Comparison of ENCODE assay signal across 29 cellular contexts in the genomic region with DNA sequence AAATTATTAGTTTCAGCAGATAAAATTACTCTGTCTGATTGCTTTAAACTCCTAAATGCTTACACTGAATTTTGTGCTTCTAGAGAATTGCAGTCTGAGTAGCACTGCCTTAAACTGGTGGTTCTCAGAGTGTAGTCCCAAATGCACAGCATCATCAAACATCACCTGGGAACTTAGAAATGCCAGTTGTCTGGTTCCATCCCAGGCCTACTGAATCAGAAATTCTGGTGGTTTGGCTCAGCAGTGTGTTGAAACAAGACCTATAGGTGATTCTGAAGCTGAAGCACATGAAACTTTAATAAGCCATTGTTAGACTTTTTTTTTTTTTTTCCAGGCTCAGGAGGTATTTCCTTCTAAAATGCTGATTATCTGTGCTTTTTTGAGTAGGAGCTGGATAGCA. TPM values are rescaled to one million over a fixed set of nuclear protein-coding genes. Genes with fewer than 3 reads are reported as not detected.
A peak's percentile ranks its signal among the peaks of the same experiment; 100 is the strongest.
DNase-seq lines count a peak whose midpoint lies in the region; ATAC-seq, FAIRE-seq and TF ChIP-seq lines count a peak whose summit lies in the region.
"Had no signal": no experiment of that assay in that cellular context is flagged by ENCODE, and none has a peak within 500 bp of the region (broad histone marks: within the 10 kb centered on the region; RNA-seq: fewer than 3 reads in every experiment).

No MANE protein-coding gene starts in this region.

- H3K36me3 Mint-ChIP-seq in WTC11: peaks cover 8% of the 10 kb centered on the region

- POLR2A ChIA-PET in WTC11 (lab: Charles Lee): interaction anchor here (0.6 kb wide), 1 partner anchor 198 kb away, joined by 4 read pairs; no protein-coding TSS in a partner anchor
- POLR2A ChIA-PET in HEK293T (lab: Yijun Ruan, JAX): no interaction called here

- H3K27me3 ChIP-seq in keratinocyte (ENCODE audit: control insufficient read depth, extremely low read depth, insufficient read depth, low read length) (no peaks in the 10 kb centered on the region), adrenal gland (no peaks in the 10 kb centered on the region)
- H3K27me3 ChIP-seq: BLaER1 treated with 17β-estradiol and CSF1 and Interleukin-3, amounts not matched to agents 10 nM and 100 nM; colonic mucosa; right atrium auricular region; spleen; thyroid gland; vagina had no signal

- peaks cover 0 to 1% of the 10 kb centered on the region in 2 experiments for H3K36me3 ChIP-seq in keratinocyte (ENCODE audit: control insufficient read depth in 2 of 2, extremely low read depth in 1 of 2, insufficient read depth in 2 of 2, low read length in 2 of 2)
- H3K36me3 ChIP-seq in adrenal gland (replicated peaks in 1 of 2): no peaks in the 10 kb centered on the region
- H3K36me3 ChIP-seq: colonic mucosa, HAP-1, right atrium auricular region, spleen, thyroid gland, vagina had no signal

- ATAC-seq in Right ventricle myocardium superior (ENCODE audit: poor library complexity) (peak; percentile 10), Right ventricle myocardium inferior (no peak), WTC11 (no peak), SK-N-SH treated with all-trans-retinoic acid at 6 μM for 48 hours (no peak)
- ATAC-seq: left cardiac atrium had no signal

- dilution Hi-C loops in keratinocyte (cut with MboI; ENCODE audit: extremely low pct_ligation_motif_present, low sequenced_read_pairs): no loop called here

- no peak overlapping the region for H3K4me3 Mint-ChIP-seq in WTC11
- H3K4me3 Mint-ChIP-seq: neural crest cell had no signal

- H3K4me1 Mint-ChIP-seq in WTC11: peaks cover 29% of the 10 kb centered on the region

- no peak overlapping the region for H3K4me2 ChIP-seq in keratinocyte (ENCODE audit: control insufficient read depth, extremely low read depth, insufficient read depth, low read depth, low read length)

- DNase-seq in Right ventricle myocardium superior (no peak), Right ventricle myocardium inferior (ENCODE audit: missing footprints) (no peak), WTC11 (ENCODE audit: low spot score) (no peak), keratinocyte (ENCODE audit: low read depth, low spot score) (no peak), HEK293T (ENCODE audit: extremely low spot score) (no peak), adrenal gland (no peak)
- DNase-seq: activated gamma-delta T cell treated with Interleukin-2 at 50 U/mL for 16 hours; amygdala; colonic mucosa; effector CD8-positive, alpha-beta T cell; hippocampal formation; KBM-7; left cardiac atrium; MM.1S; NCI-H1105 treated with DMSO at 0.1 percent for 48 hours; NCI-H1930; NCI-H524; spleen; stimulated activated CD4-positive, alpha-beta T cell treated with anti-CD3 and anti-CD28 coated beads, Interleukin-2, amount 100 ng/mL, for 24 hours; thyroid gland had no signal

- H3K27ac ChIP-seq in keratinocyte (ENCODE audit: control insufficient read depth, insufficient read depth, low read length) (no peak overlapping the region), adrenal gland (no peak overlapping the region)
- H3K27ac ChIP-seq: colonic mucosa, HL-60, parathyroid adenoma, right atrium auricular region, spleen, thyroid gland, vagina had no signal

- H3K27me3 Mint-ChIP-seq in WTC11 (ENCODE audit: low read depth): no peaks in the 10 kb centered on the region

- H3K4me1 ChIP-seq in keratinocyte (ENCODE audit: control insufficient read depth, extremely low read depth, insufficient read depth, low read length): peaks cover 10% of the 10 kb centered on the region
- peaks cover 5 to 46% of the 10 kb centered on the region in 2 donors for H3K4me1 ChIP-seq in adrenal gland (replicated peaks in 1 of 2)
- H3K4me1 ChIP-seq: colonic mucosa had no signal

- H3K9me1 ChIP-seq in keratinocyte (ENCODE audit: control insufficient read depth, extremely low read depth, insufficient read depth, low read length): no peaks in the 10 kb centered on the region

- peaks cover 4% of the 10 kb centered on the region; the same call in 1 of the 2 replicates for H3K9me3 Mint-ChIP-seq in WTC11
- H3K9me3 Mint-ChIP-seq: neural crest cell had no signal

- H3K9me3 ChIP-seq in keratinocyte (ENCODE audit: control insufficient read depth, low read depth, low read length): no peaks in the 10 kb centered on the region
- H3K9me3 ChIP-seq in adrenal gland (replicated peaks in 1 of 3): no peaks in the 10 kb centered on the region
- H3K9me3 ChIP-seq: colonic mucosa, HAP-1, right atrium auricular region, thyroid gland, vagina had no signal

- intact Hi-C loops in Right ventricle myocardium superior (cut with DNase I): loop anchor here (10.0 kb wide), 1 partner anchor 48 kb away; no protein-coding TSS in a partner anchor
- intact Hi-C loops in Right ventricle myocardium inferior (cut with DNase I): no loop called here
- intact Hi-C loops in adrenal gland (cut with DNase I): no loop called here

- H3K9ac ChIP-seq in keratinocyte (ENCODE audit: control insufficient read depth, extremely low read depth, insufficient read depth, low read length): no peak overlapping the region
- H3K9ac ChIP-seq: BLaER1 treated with 17β-estradiol and CSF1 and Interleukin-3, amounts not matched to agents 10 nM and 100 nM; parathyroid adenoma had no signal

- TF ChIP-seq POLR2A in adrenal gland (IDR thresholded peaks at IDR 0.05): no peak

- CTCF ChIA-PET in WTC11 (lab: Charles Lee) (interaction anchor here (0.7 kb wide), 1 partner anchor 128 kb away, joined by 3 read pairs; no protein-coding TSS in a partner anchor), HEK293T (lab: Yijun Ruan, JAX) (interaction anchor here (1.0 kb wide), 1 partner anchor 9 kb away, joined by 3 read pairs; no protein-coding TSS in a partner anchor)

- peaks cover 74% of the 10 kb centered on the region for H3K79me2 ChIP-seq in keratinocyte (ENCODE audit: control insufficient read depth, insufficient read depth, low read length)

- H2AFZ ChIP-seq in keratinocyte (ENCODE audit: control insufficient read depth, low read length): no peak overlapping the region
- H2AFZ ChIP-seq: parathyroid adenoma had no signal

- TF ChIP-seq CTCF in WTC11 (IDR thresholded peaks at IDR 0.05) (no peak), keratinocyte (optimal IDR thresholded peaks at IDR 0.05 in 1 of 3, IDR thresholded peaks at IDR 0.05 in 1 of 3, conservative IDR thresholded peaks at IDR 0.05 in 1 of 3; ENCODE audit: extremely low read depth in 1 of 3, insufficient read depth in 2 of 3, low read length in 3 of 3) (no peak), adrenal gland (IDR thresholded peaks at IDR 0.05) (no peak)

- FAIRE-seq in keratinocyte (lab: Jason Lieb, UNC): peak; percentile 13
- FAIRE-seq: bronchial epithelial cell had no signal

- H4K20me1 ChIP-seq in keratinocyte (ENCODE audit: control insufficient read depth, extremely low read depth, insufficient read depth, low read length): no peaks in the 10 kb centered on the region

- peak overlapping the region; percentile 57 for H3K27ac Mint-ChIP-seq in WTC11

- H3K4me3 ChIP-seq in keratinocyte (ENCODE audit: control insufficient read depth in 2 of 3, extremely low read depth in 1 of 3, insufficient read depth in 2 of 3, low read depth in 1 of 3, low read length in 3 of 3) (no peak overlapping the region), adrenal gland (no peak overlapping the region)
- H3K4me3 ChIP-seq: BLaER1 treated with 17β-estradiol and CSF1 and Interleukin-3, amounts not matched to agents 10 nM and 100 nM; colonic mucosa; HAP-1; right atrium auricular region; spleen; thyroid gland; vagina had no signal

TF ChIP-seq in WTC11, 78 proteins besides CTCF, POLR2A, EP300 and RAD21:
- TF ChIP-seq, protein P1, sequence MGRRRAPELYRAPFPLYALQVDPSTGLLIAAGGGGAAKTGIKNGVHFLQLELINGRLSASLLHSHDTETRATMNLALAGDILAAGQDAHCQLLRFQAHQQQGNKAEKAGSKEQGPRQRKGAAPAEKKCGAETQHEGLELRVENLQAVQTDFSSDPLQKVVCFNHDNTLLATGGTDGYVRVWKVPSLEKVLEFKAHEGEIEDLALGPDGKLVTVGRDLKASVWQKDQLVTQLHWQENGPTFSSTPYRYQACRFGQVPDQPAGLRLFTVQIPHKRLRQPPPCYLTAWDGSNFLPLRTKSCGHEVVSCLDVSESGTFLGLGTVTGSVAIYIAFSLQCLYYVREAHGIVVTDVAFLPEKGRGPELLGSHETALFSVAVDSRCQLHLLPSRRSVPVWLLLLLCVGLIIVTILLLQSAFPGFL (CRISPR knock-in tag; IDR thresholded peaks at IDR 0.05; ENCODE audit: borderline replicate concordance): no peak

TF ChIP-seq in HEK293T, 16 proteins besides CTCF, POLR2A, EP300 and RAD21 (continues in another document):
- TF ChIP-seq ARNT (IDR thresholded peaks at IDR 0.05) (no peak), FOXA1 (IDR thresholded peaks at IDR 0.05) (no peak), ZNF384 (IDR thresholded peaks at IDR 0.05) (no peak), LEF1 (IDR thresholded peaks at IDR 0.05; ENCODE audit: borderline replicate concordance) (no peak), FOXK2 (IDR thresholded peaks at IDR 0.05) (no peak), L3MBTL2 (conservative IDR thresholded peaks at IDR 0.05) (no peak), CTBP1 (IDR thresholded peaks at IDR 0.05; ENCODE audit: borderline replicate concordance) (no peak)

TF ChIP-seq in SK-N-SH treated with all-trans-retinoic acid at 6 μM for 48 hours, 23 proteins besides CTCF, POLR2A, EP300 and RAD21 (continues in another document):
- TF ChIP-seq TCF4 (CRISPR knock-in tag; IDR thresholded peaks at IDR 0.05; ENCODE audit: borderline replicate concordance): no peak
- no peak for TF ChIP-seq ZFP30 (CRISPR knock-in tag; IDR thresholded peaks at IDR 0.05)

RNA-seq across cellular contexts. Expression of a gene that starts 22.0 kb away (rescaled TPM):
- total RNA-seq in Right ventricle myocardium superior: 18.5 TPM
- total RNA-seq in Right ventricle myocardium inferior: 18.6 TPM
- 19.8 to 20.3 TPM (median 19.8 TPM) in 3 replicates for total RNA-seq in WTC11 (2021)
- 9.4 to 13.1 TPM (median 9.6 TPM) in 3 replicates for polyA plus RNA-seq in keratinocyte
- polyA plus RNA-seq in keratinocyte (2011; ENCODE audit: low read depth): 18.7 TPM
- polyA plus RNA-seq in keratinocyte (2011; cell fraction: cytosol; rRNA removed): 6.7 and 11.2 TPM in 2 replicates
- 11.2 and 12.3 TPM in 2 replicates for polyA plus RNA-seq in keratinocyte (2011; cell fraction: nucleus; rRNA removed)
- polyA plus RNA-seq in keratinocyte (2012; ENCODE audit: low replicate concordance): 8.7 and 8.8 TPM in 2 replicates
- polyA minus RNA-seq in keratinocyte: 7.9 to 25.5 TPM (median 14.2 TPM) in 3 replicates
- polyA minus RNA-seq in keratinocyte (2011; cell fraction: cytosol; rRNA and poly(A)+ RNA removed): 8.2 TPM
- 12.2 and 29.2 TPM in 2 replicates for polyA minus RNA-seq in keratinocyte (2011; cell fraction: nucleus; rRNA and poly(A)+ RNA removed)
- total RNA-seq in adrenal gland: 10 to 100 TPM; 17.6 to 57.4 (median 36.6) TPM
- polyA plus RNA-seq in adrenal gland: 10 to 100 TPM in 1 of 3 donors, 1 to 10 TPM in 2; 8.0 to 23.9 (median 8.3) TPM
